ENCODE assay signal across 20 cellular contexts in genomic region chr2:120854766-120855530, GRCh38.
"Had no signal": no experiment of that assay in that cellular context is flagged by ENCODE, and none has a peak within 500 bp of the region (broad histone marks: within the 10 kb centered on the region; RNA-seq: fewer than 3 reads in every experiment).

No MANE protein-coding gene starts in this region.

- H3K4me3 Mint-ChIP-seq: activated B cell treated with CpG ODN at 0.5 μM for 24 hours; activated CD4-positive, alpha-beta memory T cell treated with anti-CD3 and anti-CD28 coated beads for 36 hours; activated naive CD4-positive, alpha-beta T cell treated with anti-CD3 and anti-CD28 coated beads for 36 hours; activated T-helper 17 cell treated with anti-CD3 and anti-CD28 coated beads, Interleukin-2, amount 50 U/mL, for 72 hours; central memory CD8-positive, alpha-beta T cell; memory B cell; naive thymus-derived CD8-positive, alpha-beta T cell; stimulated activated naive CD8-positive, alpha-beta T cell treated with anti-CD3 and anti-CD28 coated beads, Interleukin-15, Interleukin-2, amounts not matched to agents 100 ng/mL and 50 ng/mL, for 24 hours; T-helper 2 cell treated with Interferon-gamma antibody and Interleukin-4, amounts not matched to agents 5 μg/mL and 100 μg/mL, for 36 hours had no signal

- H3K27ac Mint-ChIP-seq: activated B cell treated with CpG ODN at 0.5 μM for 24 hours; activated CD4-positive, alpha-beta memory T cell treated with anti-CD3 and anti-CD28 coated beads for 36 hours; activated naive CD4-positive, alpha-beta T cell treated with anti-CD3 and anti-CD28 coated beads for 36 hours; activated T-helper 17 cell treated with anti-CD3 and anti-CD28 coated beads, Interleukin-2, amount 50 U/mL, for 72 hours; memory B cell; naive thymus-derived CD8-positive, alpha-beta T cell; progenitor cell of endocrine pancreas; stimulated activated naive CD8-positive, alpha-beta T cell treated with anti-CD3 and anti-CD28 coated beads, Interleukin-15, Interleukin-2, amounts not matched to agents 100 ng/mL and 50 ng/mL, for 24 hours; T-helper 2 cell treated with Interferon-gamma antibody and Interleukin-4, amounts not matched to agents 5 μg/mL and 100 μg/mL, for 36 hours had no signal

- H3K36me3 ChIP-seq: brain microvascular endothelial cell, left ventricle myocardium inferior, tibial nerve had no signal

- H3K27ac ChIP-seq: brain microvascular endothelial cell, left ventricle myocardium inferior, skin epidermis, tibial nerve had no signal

- H3K4me1 Mint-ChIP-seq: activated B cell treated with CpG ODN at 0.5 μM for 24 hours; activated T-helper 17 cell treated with anti-CD3 and anti-CD28 coated beads, Interleukin-2, amount 50 U/mL, for 72 hours; central memory CD8-positive, alpha-beta T cell; memory B cell had no signal

- H3K27me3 ChIP-seq: brain microvascular endothelial cell, tibial nerve had no signal

- H3K27me3 Mint-ChIP-seq: activated B cell treated with CpG ODN at 0.5 μM for 24 hours; activated CD4-positive, alpha-beta memory T cell treated with anti-CD3 and anti-CD28 coated beads for 36 hours; activated T-helper 17 cell treated with anti-CD3 and anti-CD28 coated beads, Interleukin-2, amount 50 U/mL, for 72 hours; stimulated activated naive CD8-positive, alpha-beta T cell treated with anti-CD3 and anti-CD28 coated beads, Interleukin-15, Interleukin-2, amounts not matched to agents 100 ng/mL and 50 ng/mL, for 24 hours had no signal

- H3K36me3 Mint-ChIP-seq: activated CD4-positive, alpha-beta memory T cell treated with anti-CD3 and anti-CD28 coated beads for 36 hours; memory B cell; naive thymus-derived CD8-positive, alpha-beta T cell had no signal

- ATAC-seq: activated T-helper 17 cell treated with anti-CD3 and anti-CD28 coated beads, Interleukin-2, amount 50 U/mL, for 72 hours; naive thymus-derived CD8-positive, alpha-beta T cell had no signal

- H3K4me1 ChIP-seq: left ventricle myocardium inferior had no signal

- H3K9me3 Mint-ChIP-seq: activated naive CD4-positive, alpha-beta T cell treated with anti-CD3 and anti-CD28 coated beads for 36 hours; T-helper 2 cell treated with Interferon-gamma antibody and Interleukin-4, amounts not matched to agents 5 μg/mL and 100 μg/mL, for 36 hours had no signal

- DNase-seq: activated B cell treated with CpG ODN at 0.5 μM for 24 hours; activated CD4-positive, alpha-beta memory T cell treated with anti-CD3 and anti-CD28 coated beads for 36 hours; activated CD4-positive, alpha-beta T cell treated with anti-CD3 and anti-CD28 coated beads for 4 hours; activated naive CD4-positive, alpha-beta T cell treated with anti-CD3 and anti-CD28 coated beads for 36 hours; brain microvascular endothelial cell; foreskin melanocyte; left ventricle myocardium inferior; naive thymus-derived CD8-positive, alpha-beta T cell; occipital lobe; stimulated activated CD4-positive, alpha-beta T cell treated with anti-CD3 and anti-CD28 coated beads, Interleukin-15, amount 100 ng/mL, for 24 hours; stimulated activated CD4-positive, alpha-beta T cell treated with anti-CD3 and anti-CD28 coated beads, Interleukin-2, amount 100 ng/mL, for 48 hours had no signal

- H3K4me3 ChIP-seq: coronary artery, left ventricle myocardium inferior, skin epidermis, tibial nerve had no signal
